Comparison of ENCODE assay signal across 13 cellular contexts in genomic region chr15:66401130-66402021, GRCh38. TPM values are rescaled to one million over a fixed set of nuclear protein-coding genes. Genes with fewer than 3 reads are reported as not detected.
A peak's percentile ranks its signal among the peaks of the same experiment; 100 is the strongest.
DNase-seq lines count a peak whose midpoint lies in the region; ATAC-seq and TF ChIP-seq lines count a peak whose summit lies in the region.
"Had no signal": no experiment of that assay in that cellular context is flagged by ENCODE, and none has a peak within 500 bp of the region (broad histone marks: within the 10 kb centered on the region; RNA-seq: fewer than 3 reads in every experiment).

No MANE protein-coding gene starts in this region.

- ATAC-seq in activated CD8-positive, alpha-beta T cell treated with anti-CD3 and anti-CD28 coated beads, Interleukin-2, amount 10 ng/mL, durations not matched to agents 7 days and 5 days = peak; percentile 78
- peak; percentile 58 for ATAC-seq in memory B cell (ENCODE audit: low read depth)
- ATAC-seq: gastroesophageal sphincter had no signal

- peaks cover 12% of the 10 kb centered on the region for H3K36me3 Mint-ChIP-seq in HFFc6 (ENCODE audit: low read depth)
- H3K36me3 Mint-ChIP-seq in activated CD8-positive, alpha-beta T cell treated with anti-CD3 and anti-CD28 coated beads, Interleukin-2, amount 10 ng/mL, durations not matched to agents 7 days and 5 days (ENCODE audit: low read depth) = peaks cover 53% of the 10 kb centered on the region
- H3K36me3 Mint-ChIP-seq in memory B cell = peaks cover 18% of the 10 kb centered on the region

- DNase-seq in ELF-1 (ENCODE audit: low read depth, low spot score) (peak; percentile 50), HFFc6 (no peak), memory B cell (ENCODE audit: low spot score in 2 of 2) (no peak), NCI-H524 treated with DMSO at 0.1 percent for 48 hours (lab: John Stamatoyannopoulos, UW) (no peak), mesenteric fat pad (ENCODE audit: low spot score) (no peak), midbrain (lab: John Stamatoyannopoulos, UW) (no peak)
- peak; percentile 45 for DNase-seq in activated CD8-positive, alpha-beta T cell treated with anti-CD3 and anti-CD28 coated beads, Interleukin-2, amount 10 ng/mL, durations not matched to agents 7 days and 5 days
- DNase-seq in effector CD4-positive, alpha-beta T cell = no peak
- DNase-seq: activated gamma-delta T cell treated with Interleukin-2 at 50 U/mL for 16 hours, GDM1, HCEC 1CT, OCI-M1 had no signal

- H3K4me3 Mint-ChIP-seq in HFFc6 (peak overlapping the region; percentile 21; the same call in 1 of the 2 replicates), memory B cell (peak overlapping the region; percentile 67)
- peak overlapping the region; percentile 67 for H3K4me3 Mint-ChIP-seq in activated CD8-positive, alpha-beta T cell treated with anti-CD3 and anti-CD28 coated beads, Interleukin-2, amount 10 ng/mL, durations not matched to agents 7 days and 5 days

- H3K27me3 Mint-ChIP-seq in HFFc6 (ENCODE audit: insufficient read depth) (peaks cover 5% of the 10 kb centered on the region), memory B cell (no peaks in the 10 kb centered on the region)
- H3K27me3 Mint-ChIP-seq in activated CD8-positive, alpha-beta T cell treated with anti-CD3 and anti-CD28 coated beads, Interleukin-2, amount 10 ng/mL, durations not matched to agents 7 days and 5 days (ENCODE audit: low read depth) = no peaks in the 10 kb centered on the region

- H3K9me3 Mint-ChIP-seq in HFFc6 (no peaks in the 10 kb centered on the region), memory B cell (no peaks in the 10 kb centered on the region)
- H3K9me3 Mint-ChIP-seq in activated CD8-positive, alpha-beta T cell treated with anti-CD3 and anti-CD28 coated beads, Interleukin-2, amount 10 ng/mL, durations not matched to agents 7 days and 5 days (ENCODE audit: insufficient read depth) = no peaks in the 10 kb centered on the region

- POLR2A ChIA-PET in activated CD8-positive, alpha-beta T cell treated with anti-CD3 and anti-CD28 coated beads, Interleukin-2, amount 10 ng/mL, durations not matched to agents 7 days and 5 days (lab: Charles Lee) = interaction anchor here (0.6 to 2.3 kb wide), 4 partner anchors 9 to 302 kb away, joined by 3 to 10 read pairs (median 5); partner anchors contain the start of gene SNAPC5

- H3K27ac Mint-ChIP-seq in HFFc6 = peak overlapping the region; percentile 57
- peak overlapping the region; percentile 86 for H3K27ac Mint-ChIP-seq in activated CD8-positive, alpha-beta T cell treated with anti-CD3 and anti-CD28 coated beads, Interleukin-2, amount 10 ng/mL, durations not matched to agents 7 days and 5 days
- H3K27ac Mint-ChIP-seq in memory B cell = no peak overlapping the region

- H3K4me1 Mint-ChIP-seq in HFFc6 (ENCODE audit: low read depth) (peaks cover 45% of the 10 kb centered on the region), memory B cell (peaks cover 36% of the 10 kb centered on the region)
- peaks cover 77% of the 10 kb centered on the region for H3K4me1 Mint-ChIP-seq in activated CD8-positive, alpha-beta T cell treated with anti-CD3 and anti-CD28 coated beads, Interleukin-2, amount 10 ng/mL, durations not matched to agents 7 days and 5 days (ENCODE audit: low read depth)

- CTCF ChIA-PET in activated CD8-positive, alpha-beta T cell treated with anti-CD3 and anti-CD28 coated beads, Interleukin-2, amount 10 ng/mL, durations not matched to agents 7 days and 5 days (lab: Charles Lee) = interaction anchor here (0.6 to 9.7 kb wide), 8 partner anchors 9 to 97 kb away, joined by 3 to 87 read pairs (median 3); partner anchors contain the start of genes MAP2K1 and SNAPC5

- TF ChIP-seq CTCF in HFFc6 (IDR thresholded peaks at IDR 0.05) = no peak

RNA-seq across cellular contexts. Expression of gene MAP2K1, which starts 14.7 kb away (rescaled TPM):
- total RNA-seq in HFFc6 (2021; fragmentation: NEBNext Ultra II Directional; extraction: Animal tissue kit (Norgen Biotek cat#: 25700)) = 10 to 100 TPM; 45.2 to 64.7 (median 49.5) TPM
- 100 to 1,000 TPM; 108 to 118 TPM for total RNA-seq in activated CD8-positive, alpha-beta T cell treated with anti-CD3 and anti-CD28 coated beads, Interleukin-2, amount 10 ng/mL, durations not matched to agents 7 days and 5 days
- 75.4 TPM for total RNA-seq in mesenteric fat pad

RNA-seq across cellular contexts. Expression of gene TIPIN, which starts 44.9 kb away (rescaled TPM):
- 10 to 100 TPM in 5 of 6 experiments, 1 to 10 TPM in 1; 7.8 to 15.7 (median 14.4) TPM for total RNA-seq in HFFc6 (2021; fragmentation: NEBNext Ultra II Directional; extraction: Animal tissue kit (Norgen Biotek cat#: 25700))
- 10 to 100 TPM; 36.4 to 42.7 TPM for total RNA-seq in activated CD8-positive, alpha-beta T cell treated with anti-CD3 and anti-CD28 coated beads, Interleukin-2, amount 10 ng/mL, durations not matched to agents 7 days and 5 days
- 5.3 TPM for total RNA-seq in mesenteric fat pad

Comparison
In these comparisons a context has a peak if more than half of its experiments do, and no peak if none do; other contexts are left out.
1. DNase-seq: peak in ELF-1 (single experiment) and activated CD8-positive, alpha-beta T cell treated with anti-CD3 and anti-CD28 coated beads, Interleukin-2, amount 10 ng/mL, durations not matched to agents 7 days and 5 days (single experiment); none in HFFc6 (single experiment), memory B cell (0 of 2), effector CD4-positive, alpha-beta T cell (single experiment), NCI-H524 treated with DMSO at 0.1 percent for 48 hours (single experiment), mesenteric fat pad (single experiment) and midbrain (single experiment).
2. Peak in every context shown above with its lines, with median percentiles within 50 percentile points of each other: H3K4me3 Mint-ChIP-seq.